In genomic region chr1:36151133-36151844, GRCh38 we compare ENCODE assay signal across 8 cellular contexts. TPM values are rescaled to one million over a fixed set of nuclear protein-coding genes. Genes with fewer than 3 reads are reported as not detected.
DNase-seq lines count a peak whose midpoint lies in the region; ATAC-seq, FAIRE-seq and TF ChIP-seq lines count a peak whose summit lies in the region.

No MANE protein-coding gene starts in this region.

- peaks cover 4% of the 10 kb centered on the region for H3F3A ChIP-seq in GM23338 (replicated peaks; ENCODE audit: low read depth)

- H3K4me3 Mint-ChIP-seq in GM23338 (peak overlapping the region; percentile 91; the same call in 2 of the 3 replicates), T-helper 17 cell (peak overlapping the region; percentile 100)

- DNase-seq in GM23338 (ENCODE audit: low spot score): peak; percentile 29
- DNase-seq in T-helper 17 cell: no peak
- no peak for DNase-seq in small intestine
- DNase-seq in NCI-H1092 treated with DMSO at 0.1 percent for 48 hours (lab: John Stamatoyannopoulos, UW): no peak
- no peak for DNase-seq in activated gamma-delta T cell treated with Interleukin-2 at 50 U/mL for 16 hours
- DNase-seq in NCI-H1436 treated with DMSO at 0.1 percent for 48 hours (lab: John Stamatoyannopoulos, UW): no peak

- no peak for TF ChIP-seq EP300 in gastroesophageal sphincter (IDR thresholded peaks at IDR 0.05)

- no peak for TF ChIP-seq POLR2A in gastroesophageal sphincter (IDR thresholded peaks at IDR 0.05)

- H3K27ac Mint-ChIP-seq in GM23338: no peak overlapping the region
- peak overlapping the region; percentile 100 for H3K27ac Mint-ChIP-seq in T-helper 17 cell

- H4K20me1 ChIP-seq in GM23338 (replicated peaks; ENCODE audit: insufficient read depth): no peaks in the 10 kb centered on the region

- peaks cover 57% of the 10 kb centered on the region for H3K27me3 ChIP-seq in GM23338 (ENCODE audit: insufficient read depth)
- H3K27me3 ChIP-seq in gastroesophageal sphincter: no peaks in the 10 kb centered on the region
- no peaks in the 10 kb centered on the region for H3K27me3 ChIP-seq in small intestine (ENCODE audit: control insufficient read depth in 2 of 2, insufficient read depth in 2 of 2, low read length in 2 of 2)

- peak overlapping the region; percentile 74 for H3K4me2 ChIP-seq in GM23338

- no CpG with 5 or more reads among the region's 1 CpG for WGBS in gastroesophageal sphincter (ENCODE audit: low coverage in 1 of 2), 2 donors
- 7 to 33% (median 24%) methylated on average over 1 of the region's 1 CpG for WGBS in small intestine, 3 donors

- peaks cover 16% of the 10 kb centered on the region for H3K79me2 ChIP-seq in GM23338 (replicated peaks; ENCODE audit: insufficient read depth)

- H3K9me3 Mint-ChIP-seq in GM23338: no peaks in the 10 kb centered on the region; the same call in 1 of the 3 replicates

- no peak overlapping the region for H3K27ac ChIP-seq in GM23338 (ENCODE audit: low read depth)
- peak overlapping the region; percentile 93 to 100 (median 98) for H3K27ac ChIP-seq in gastroesophageal sphincter
- peak overlapping the region; percentile 50 to 97 for H3K27ac ChIP-seq in small intestine (ENCODE audit: low read depth in 1 of 2, low read length in 1 of 2)

- no peaks in the 10 kb centered on the region for H3K9me2 ChIP-seq in GM23338 (ENCODE audit: insufficient read depth)

- H3K4me1 ChIP-seq in GM23338 (ENCODE audit: insufficient read depth) (peaks cover 32% of the 10 kb centered on the region), gastroesophageal sphincter (peaks cover 8 to 82% (median 40%) of the 10 kb centered on the region in 3 donors), small intestine (ENCODE audit: control insufficient read depth in 2 of 2, insufficient read depth in 1 of 2, low read depth in 1 of 2, low read length in 1 of 2) (peaks cover 3 to 15% of the 10 kb centered on the region in 2 donors)

- H3K4me3 ChIP-seq in GM23338 (peak overlapping the region; percentile 47; the same call in 1 of the 2 replicates), gastroesophageal sphincter (no peak overlapping the region), small intestine (ENCODE audit: low read depth in 1 of 2, low read length in 2 of 2) (no peak overlapping the region)

- H2AFZ ChIP-seq in GM23338: no peak overlapping the region

- peak in 1 of 2 experiments; percentile 25; a peak in 1 of 4 replicates for TF ChIP-seq CTCF in GM23338 (conservative IDR thresholded peaks at IDR 0.05; ENCODE audit: low read depth in 2 of 2)
- no peak for TF ChIP-seq CTCF in gastroesophageal sphincter (IDR thresholded peaks at IDR 0.05)

- H3K36me3 Mint-ChIP-seq in GM23338 (ENCODE audit: low read depth): peaks cover 9% of the 10 kb centered on the region; the same call in 2 of the 3 replicates
- peaks cover 3% of the 10 kb centered on the region for H3K36me3 Mint-ChIP-seq in T-helper 17 cell (ENCODE audit: low read depth)

- H3K36me3 ChIP-seq in GM23338 (ENCODE audit: insufficient read depth) (no peaks in the 10 kb centered on the region), gastroesophageal sphincter (peaks cover 0 to 4% of the 10 kb centered on the region in 2 donors), small intestine (ENCODE audit: control insufficient read depth in 2 of 2, insufficient read depth in 2 of 2, low read length in 2 of 2) (no peaks in the 10 kb centered on the region)

- H3K4me1 Mint-ChIP-seq in GM23338: peaks cover 37% of the 10 kb centered on the region
- H3K4me1 Mint-ChIP-seq in T-helper 17 cell: peaks cover 58% of the 10 kb centered on the region

- FAIRE-seq in small intestine (lab: Jason Lieb, UNC): no peak

- H3K9me3 ChIP-seq in T-helper 17 cell (ENCODE audit: control insufficient read depth, low read length, poor library complexity, severe bottlenecking): no peaks in the 10 kb centered on the region
- no peaks in the 10 kb centered on the region for H3K9me3 ChIP-seq in gastroesophageal sphincter
- no peaks in the 10 kb centered on the region for H3K9me3 ChIP-seq in small intestine (ENCODE audit: control insufficient read depth, low read depth)

- H3K27me3 Mint-ChIP-seq in GM23338 (ENCODE audit: insufficient read depth, low read depth, poor library complexity): peaks cover 49% of the 10 kb centered on the region
- H3K27me3 Mint-ChIP-seq in T-helper 17 cell: no peaks in the 10 kb centered on the region

- no peak for ATAC-seq in GM23338
- no peak for ATAC-seq in T-helper 17 cell
- ATAC-seq in gastroesophageal sphincter: no peak
- no peak for ATAC-seq in HG03280 (IDR thresholded peaks at IDR 0.05; ENCODE audit: unreplicated experiment)

TF ChIP-seq in GM23338, 12 proteins besides CTCF, POLR2A, EP300 and RAD21 (continues in another document):
- TF ChIP-seq STAT1 (IDR thresholded peaks at IDR 0.05; ENCODE audit: unreplicated experiment) (no peak), CREB1 (CRISPR knock-in tag; IDR thresholded peaks at IDR 0.05; ENCODE audit: low read depth) (no peak), EZH2phosphoT487 (IDR thresholded peaks at IDR 0.05; ENCODE audit: unreplicated experiment) (no peak), ZNF331 (CRISPR knock-in tag; IDR thresholded peaks at IDR 0.05; ENCODE audit: low read depth) (no peak), ZNF462 (CRISPR knock-in tag; IDR thresholded peaks at IDR 0.05) (no peak)

RNA-seq across cellular contexts. Expression of gene TRAPPC3, which starts 2.0 kb away (rescaled TPM):
- 55.8 and 55.9 TPM in 2 replicates for total RNA-seq in GM23338 (2014; rRNA removed; shearing (Covaris generic))
- 45.2 and 45.6 TPM in 2 replicates for polyA plus RNA-seq in GM23338 (2016; fragmentation: Nextera tagmentation; extraction: Ambion mirVana)
- total RNA-seq in T-helper 17 cell: 10 to 100 TPM; 35.0 to 37.8 TPM
- total RNA-seq in gastroesophageal sphincter: 100 to 1,000 TPM; 102 to 166 (median 129) TPM
- 10 to 100 TPM; 70.7 to 90.5 (median 72.5) TPM for polyA plus RNA-seq in small intestine

RNA-seq across cellular contexts. Expression of gene MAP7D1, which starts 4.7 kb away (rescaled TPM):
- total RNA-seq in GM23338 (2014; rRNA removed; shearing (Covaris generic)): 37.4 and 59.8 TPM in 2 replicates
- polyA plus RNA-seq in GM23338 (2016; fragmentation: Nextera tagmentation; extraction: Ambion mirVana): 13.8 and 14.7 TPM in 2 replicates
- 100 to 1,000 TPM; 173 to 175 TPM for total RNA-seq in T-helper 17 cell
- total RNA-seq in gastroesophageal sphincter: 100 to 1,000 TPM; 147 to 243 (median 172) TPM
- 10 to 100 TPM; 37.4 to 58.6 (median 47.9) TPM for polyA plus RNA-seq in small intestine

RNA-seq across cellular contexts. Expression of gene COL8A2, which starts 26.3 kb away (rescaled TPM):
- total RNA-seq in GM23338 (2014; rRNA removed; shearing (Covaris generic)): 4.9 and 5.0 TPM in 2 replicates
- polyA plus RNA-seq in GM23338 (2016; fragmentation: Nextera tagmentation; extraction: Ambion mirVana) (0.77 and 0.95 TPM in 2 replicates), small intestine (1 to 10 TPM in 1 of 3 donors, under 1 TPM in 1, not detected in 1; 0.27 to 1.3 TPM)
- total RNA-seq in T-helper 17 cell (under 1 TPM in 1 of 2 donors, not detected in 1; 0.25 TPM), gastroesophageal sphincter (10 to 100 TPM; 43.3 to 57.8 (median 50.6) TPM)
